Comparison of ENCODE assay signal across 7 cellular contexts in the genomic region with DNA sequence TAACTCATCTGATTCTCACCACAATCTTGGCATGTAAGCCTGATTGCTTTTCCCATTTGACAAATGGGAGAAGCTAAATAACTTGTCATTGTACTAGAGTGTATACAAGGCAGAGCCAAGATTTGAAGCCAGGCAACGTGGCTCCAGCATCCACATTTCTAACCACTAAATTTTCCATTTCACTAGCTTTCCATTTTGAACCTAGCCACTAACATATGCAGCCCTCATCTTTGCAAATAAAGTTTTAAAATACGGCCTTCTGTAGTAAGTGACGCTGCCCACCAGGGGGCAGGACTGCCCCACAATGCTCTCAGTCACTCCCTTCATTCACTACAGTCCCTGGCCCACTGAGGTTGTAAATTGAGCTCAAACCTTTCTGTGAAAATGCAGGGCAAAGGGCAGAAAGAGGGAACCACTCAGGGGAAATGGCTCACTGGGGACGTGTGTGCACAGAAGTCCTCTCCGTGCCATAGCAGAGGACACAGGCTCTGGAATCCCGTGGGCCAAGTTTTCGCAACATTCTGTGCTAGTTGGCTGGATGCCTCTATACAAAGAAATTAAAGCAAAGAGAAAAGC.
A peak's percentile ranks its signal among the peaks of the same experiment; 100 is the strongest.
DNase-seq lines count a peak whose midpoint lies in the region; ATAC-seq and TF ChIP-seq lines count a peak whose summit lies in the region.

No MANE protein-coding gene starts in this region.

- TF ChIP-seq CTCF in RWPE1 (conservative IDR thresholded peaks at IDR 0.05; ENCODE audit: low read depth) (peak; percentile 97), cardiac fibroblast (IDR thresholded peaks at IDR 0.05; ENCODE audit: low read depth, low read length) (peak; percentile 92)

- no peak overlapping the region for H3K4me3 ChIP-seq in cardiac fibroblast (replicated peaks in 1 of 2; ENCODE audit: low read depth in 2 of 2, low read length in 2 of 2)

- POLR2A ChIA-PET in RWPE1 (lab: Yijun Ruan, JAX; ENCODE audit: low non-redundant PET) = no interaction called here

- ATAC-seq in GM21515 (IDR thresholded peaks at IDR 0.05; ENCODE audit: unreplicated experiment) = peak; percentile 79

- peak overlapping the region; percentile 61 for H3K27ac ChIP-seq in RWPE1

- DNase-seq in GM03348 (ENCODE audit: low spot score) (peak; percentile 80), HuH-7 (ENCODE audit: low spot score) (peak; percentile 82), RWPE1 (ENCODE audit: low spot score) (peak; percentile 75), cardiac fibroblast (ENCODE audit: low read depth in 2 of 2) (peak; percentile 77 to 78), kidney tubule cell (ENCODE audit: low spot score) (peak; percentile 83)
- peak; percentile 7 for DNase-seq in stimulated activated CD8-positive, alpha-beta memory T cell treated with anti-CD3 and anti-CD28 coated beads, Interleukin-15, amount 100 ng/mL, for 24 hours (ENCODE audit: low read depth)

- CTCF ChIA-PET in RWPE1 (lab: Yijun Ruan, JAX) = interaction anchor here (0.5 to 2.9 kb wide), 45 partner anchors 10 to 703 kb away, joined by 3 to 42 read pairs (median 4); a partner anchor contains a TSS

Comparison
In these comparisons a context has a peak if more than half of its experiments do, and no peak if none do; other contexts are left out.
1. DNase-seq: peak in every context shown above with its lines; median percentile 83 in kidney tubule cell; 82 in HuH-7; 80 in GM03348; 78 in cardiac fibroblast; 75 in RWPE1; 7 in stimulated activated CD8-positive, alpha-beta memory T cell treated with anti-CD3 and anti-CD28 coated beads, Interleukin-15, amount 100 ng/mL, for 24 hours.